ENCODE assay signal across 8 cellular contexts in the genomic region with DNA sequence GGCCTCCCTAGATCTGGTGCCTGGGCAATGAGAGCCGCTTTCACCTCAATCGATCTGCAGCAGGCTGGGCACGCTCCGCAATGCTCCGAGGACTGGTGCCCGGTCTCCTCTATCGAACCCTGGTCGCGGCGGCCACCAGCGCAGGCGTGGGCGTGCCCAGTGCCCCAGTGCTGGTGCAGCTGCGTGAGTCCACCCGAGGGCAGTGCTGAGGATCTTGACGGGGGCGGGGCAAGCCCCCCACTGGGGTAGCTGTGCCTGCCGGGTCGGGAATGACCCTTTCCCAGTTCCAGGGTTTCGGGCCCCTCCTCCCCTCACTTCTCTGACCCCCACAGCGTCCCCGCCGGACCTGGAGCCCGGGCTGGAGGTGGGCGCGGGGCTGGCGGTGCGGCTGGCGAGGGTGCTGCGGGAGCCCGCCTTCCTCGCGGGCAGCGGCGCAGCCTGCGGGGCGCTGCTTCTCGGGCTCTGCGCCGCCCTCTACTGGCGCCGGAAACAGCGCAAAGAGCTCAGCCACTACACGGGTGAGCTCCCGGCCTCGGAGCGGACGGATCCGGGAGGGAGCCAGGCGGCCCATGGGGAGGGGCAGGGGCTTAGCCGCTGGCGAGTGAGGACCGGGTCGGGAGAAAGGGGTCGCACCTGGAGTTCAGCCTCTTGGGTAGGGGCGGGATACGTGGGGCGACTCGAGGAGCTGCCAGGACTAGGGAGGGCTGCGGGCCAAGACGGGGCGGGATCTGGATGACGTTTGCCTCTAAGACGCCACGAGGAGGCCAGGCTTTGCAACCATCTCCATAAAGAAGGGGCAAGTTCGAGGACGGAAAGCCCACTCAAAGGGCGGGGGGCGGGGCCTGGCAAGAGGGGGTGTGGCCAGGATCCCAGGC. TPM values are rescaled to one million over a fixed set of nuclear protein-coding genes. Genes with fewer than 3 reads are reported as not detected.
DNase-seq lines count a peak whose midpoint lies in the region; ATAC-seq, FAIRE-seq and TF ChIP-seq lines count a peak whose summit lies in the region.

No MANE protein-coding gene starts in this region.

- peak overlapping the region; percentile 80 to 96 for H3K27ac ChIP-seq in kidney (ENCODE audit: low read depth in 2 of 2, low read length in 2 of 2)

- no peaks in the 10 kb centered on the region for H3K36me3 ChIP-seq in kidney (ENCODE audit: control insufficient read depth in 1 of 2, insufficient read depth in 2 of 2, low read length in 2 of 2)

- H3K4me3 ChIP-seq in kidney (ENCODE audit: low read length in 2 of 2) = peak overlapping the region; percentile 72 to 73

- no peak for FAIRE-seq in kidney (lab: Jason Lieb, UNC)

- peaks cover 4 to 5% of the 10 kb centered on the region in 2 donors for H3K4me1 ChIP-seq in kidney (ENCODE audit: control insufficient read depth in 1 of 2, insufficient read depth in 1 of 2, low read depth in 1 of 2, low read length in 2 of 2)

- H3K9ac ChIP-seq in kidney (ENCODE audit: low read length in 2 of 2) = peak overlapping the region; percentile 65 to 69

- H3K9me3 ChIP-seq in kidney (ENCODE audit: control insufficient read depth in 1 of 2, low read length in 2 of 2) = no peaks in the 10 kb centered on the region

- DNase-seq in NCI-H2081 (lab: John Stamatoyannopoulos, UW) (peak; percentile 57 to 64), NCI-H2081 treated with DMSO at 0.1 percent for 48 hours (lab: John Stamatoyannopoulos, UW) (no peak), NCI-H2196 (lab: John Stamatoyannopoulos, UW; ENCODE audit: unreplicated experiment) (peak; percentile 84), kidney (peak; percentile 95)
- DNase-seq in activated CD4-positive, CD25-positive, alpha-beta regulatory T cell (lab: John Stamatoyannopoulos, UW) = peak; percentile 49 to 61 (median 59)
- peak; percentile 73 for DNase-seq in central memory CD4-positive, alpha-beta T cell
- DNase-seq in stimulated activated CD4-positive, alpha-beta T cell treated with anti-CD3 and anti-CD28 coated beads, Interleukin-12 subunit alpha, Interleukin-12 subunit beta, amount 100 ng/mL, for 48 hours (ENCODE audit: low read depth in 2 of 3, low spot score in 1 of 3) = peak; percentile 53 to 75 (median 57)

- TF ChIP-seq CTCF in kidney (IDR thresholded peaks at IDR 0.05; ENCODE audit: borderline replicate concordance, extremely low read depth, insufficient read depth) = peak; percentile 70

- intact Hi-C loops in kidney (cut with DNase I) = no loop called here

- peak; percentile 79 for ATAC-seq in HG02973 (IDR thresholded peaks at IDR 0.05; ENCODE audit: unreplicated experiment)

RNA-seq across cellular contexts. Expression of a gene that starts 10.9 kb away (rescaled TPM):
- 12.3 TPM for total RNA-seq in kidney
- polyA plus RNA-seq in kidney (ENCODE audit: insufficient read depth, low read depth, low replicate concordance) = 8.7 TPM

RNA-seq across cellular contexts. Expression of a gene that starts 21.5 kb away (rescaled TPM):
- 29.5 TPM for total RNA-seq in kidney
- 12.8 TPM for polyA plus RNA-seq in kidney (ENCODE audit: insufficient read depth, low read depth, low replicate concordance)

RNA-seq across cellular contexts. Expression of a gene that starts 42.9 kb away (rescaled TPM):
- total RNA-seq in kidney = not detected
- not detected for polyA plus RNA-seq in kidney (ENCODE audit: insufficient read depth, low read depth, low replicate concordance)

RNA-seq across cellular contexts. Expression of a gene that starts 59.7 kb away (rescaled TPM):
- total RNA-seq in kidney = not detected
- 0.30 TPM for polyA plus RNA-seq in kidney (ENCODE audit: insufficient read depth, low read depth, low replicate concordance)
